ENCODE assay signal across 1 cellular context in the genomic region with DNA sequence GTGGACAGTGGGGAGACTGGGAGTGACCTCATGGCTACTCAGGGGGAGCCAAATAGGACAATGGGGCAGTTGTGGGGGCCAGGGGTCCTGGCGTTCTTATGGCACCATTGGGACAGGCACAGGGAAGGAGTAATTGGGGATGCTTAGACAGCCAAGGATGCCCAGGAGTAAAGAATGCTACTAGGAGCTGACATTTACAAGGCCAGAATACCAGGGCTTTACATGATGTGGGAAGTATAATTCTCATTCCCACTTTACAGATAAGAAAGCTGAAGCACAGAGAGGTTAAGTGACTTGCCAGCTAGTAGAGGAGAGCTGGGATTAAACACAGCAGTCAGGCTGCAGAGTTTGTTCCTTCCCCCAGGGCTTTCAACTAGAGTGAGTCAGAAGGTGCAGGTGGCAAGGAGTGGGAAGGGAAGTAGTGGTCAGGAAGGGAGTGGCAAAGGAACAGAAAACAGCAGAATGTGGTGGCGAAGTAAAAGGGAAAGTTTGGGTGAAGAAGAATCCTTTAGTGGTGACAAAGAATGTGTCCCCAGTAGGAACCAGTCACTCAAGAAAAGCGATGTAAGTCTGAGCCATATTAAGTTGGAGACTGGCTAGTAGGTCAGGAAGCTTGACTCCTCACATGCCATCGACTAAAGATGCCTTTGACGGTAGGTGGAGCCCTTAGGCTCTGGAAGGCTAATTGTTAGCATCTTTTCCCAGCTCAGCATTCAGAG.
TF ChIP-seq lines count a peak whose summit lies in the region.

No MANE protein-coding gene starts in this region.

TF ChIP-seq in HEK293, 187 proteins besides CTCF, POLR2A, EP300 and RAD21 (continued from another document and continues in another):
- TF ChIP-seq, protein P1, sequence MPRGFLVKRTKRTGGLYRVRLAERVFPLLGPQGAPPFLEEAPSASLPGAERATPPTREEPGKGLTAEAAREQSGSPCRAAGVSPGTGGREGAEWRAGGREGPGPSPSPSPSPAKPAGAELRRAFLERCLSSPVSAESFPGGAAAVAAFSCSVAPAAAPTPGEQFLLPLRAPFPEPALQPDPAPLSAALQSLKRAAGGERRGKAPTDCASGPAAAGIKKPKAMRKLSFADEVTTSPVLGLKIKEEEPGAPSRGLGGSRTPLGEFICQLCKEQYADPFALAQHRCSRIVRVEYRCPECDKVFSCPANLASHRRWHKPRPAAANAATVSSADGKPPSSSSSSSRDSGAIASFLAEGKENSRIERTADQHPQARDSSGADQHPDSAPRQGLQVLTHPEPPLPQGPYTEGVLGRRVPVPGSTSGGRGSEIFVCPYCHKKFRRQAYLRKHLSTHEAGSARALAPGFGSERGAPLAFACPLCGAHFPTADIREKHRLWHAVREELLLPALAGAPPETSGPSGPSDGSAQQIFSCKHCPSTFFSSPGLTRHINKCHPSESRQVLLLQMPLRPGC (tag by site-specific recombination; IDR thresholded peaks at IDR 0.05) = no peak
- TF ChIP-seq ZNF555 (tag by site-specific recombination; conservative IDR thresholded peaks at IDR 0.05) (no peak), ZSCAN16 (tag by site-specific recombination; IDR thresholded peaks at IDR 0.05) (no peak), ZNF292 (tag by site-specific recombination; IDR thresholded peaks at IDR 0.05; ENCODE audit: borderline replicate concordance, low read depth) (no peak), GLIS1 (tag by site-specific recombination; IDR thresholded peaks at IDR 0.05) (no peak), ZNF624 (tag by site-specific recombination; IDR thresholded peaks at IDR 0.05) (no peak), ZNF335 (tag by site-specific recombination; conservative IDR thresholded peaks at IDR 0.05) (no peak), SCRT1 (tag by site-specific recombination; IDR thresholded peaks at IDR 0.05; ENCODE audit: borderline replicate concordance) (no peak), SP7 (tag by site-specific recombination; IDR thresholded peaks at IDR 0.05) (no peak; the same call in 1 of the 2 replicates), ZNF768 (tag by site-specific recombination; IDR thresholded peaks at IDR 0.05) (no peak), ZNF223 (tag by site-specific recombination; IDR thresholded peaks at IDR 0.05) (no peak), OVOL3 (tag by site-specific recombination; IDR thresholded peaks at IDR 0.05) (no peak), PRDM1 (tag by site-specific recombination; IDR thresholded peaks at IDR 0.05) (peak; percentile 63), ZNF664 (tag by site-specific recombination; IDR thresholded peaks at IDR 0.05) (no peak), ZFP41 (tag by site-specific recombination; IDR thresholded peaks at IDR 0.05; ENCODE audit: borderline replicate concordance) (no peak), ZNF214 (tag by site-specific recombination; IDR thresholded peaks at IDR 0.05; ENCODE audit: borderline replicate concordance) (no peak), ZNF621 (tag by site-specific recombination; IDR thresholded peaks at IDR 0.05) (no peak), ZNF560 (tag by site-specific recombination; IDR thresholded peaks at IDR 0.05; ENCODE audit: borderline replicate concordance) (no peak), ZSCAN30 (tag by site-specific recombination; IDR thresholded peaks at IDR 0.05) (no peak), TCF7L2 (IDR thresholded peaks at IDR 0.05; ENCODE audit: borderline replicate concordance, low read depth, low read length) (no peak), ZNF2 (tag by site-specific recombination; IDR thresholded peaks at IDR 0.05) (0 out of 2 replicates have a peak, but pooled peaks have one; percentile 21), ZNF792 (tag by site-specific recombination; IDR thresholded peaks at IDR 0.05) (no peak), ZNF623 (tag by site-specific recombination; IDR thresholded peaks at IDR 0.05) (no peak), ZNF654 (tag by site-specific recombination; IDR thresholded peaks at IDR 0.05; ENCODE audit: low read depth) (peak; percentile 63), ZNF391 (tag by site-specific recombination; IDR thresholded peaks at IDR 0.05; ENCODE audit: borderline replicate concordance, low read depth) (no peak), MZF1 (tag by site-specific recombination; IDR thresholded peaks at IDR 0.05; ENCODE audit: borderline replicate concordance) (no peak), ZNF707 (tag by site-specific recombination; IDR thresholded peaks at IDR 0.05) (no peak), ZEB2 (tag by site-specific recombination; IDR thresholded peaks at IDR 0.05) (no peak), EGR2 (tag by site-specific recombination; IDR thresholded peaks at IDR 0.05; ENCODE audit: low read depth) (peak; percentile 61), ZNF416 (tag by site-specific recombination; IDR thresholded peaks at IDR 0.05) (no peak), ZNF366 (tag by site-specific recombination; conservative IDR thresholded peaks at IDR 0.05) (no peak), ZNF837 (tag by site-specific recombination; IDR thresholded peaks at IDR 0.05) (no peak), ZNF561 (tag by site-specific recombination; IDR thresholded peaks at IDR 0.05; ENCODE audit: borderline replicate concordance) (no peak)
- TF ChIP-seq, protein P2, sequence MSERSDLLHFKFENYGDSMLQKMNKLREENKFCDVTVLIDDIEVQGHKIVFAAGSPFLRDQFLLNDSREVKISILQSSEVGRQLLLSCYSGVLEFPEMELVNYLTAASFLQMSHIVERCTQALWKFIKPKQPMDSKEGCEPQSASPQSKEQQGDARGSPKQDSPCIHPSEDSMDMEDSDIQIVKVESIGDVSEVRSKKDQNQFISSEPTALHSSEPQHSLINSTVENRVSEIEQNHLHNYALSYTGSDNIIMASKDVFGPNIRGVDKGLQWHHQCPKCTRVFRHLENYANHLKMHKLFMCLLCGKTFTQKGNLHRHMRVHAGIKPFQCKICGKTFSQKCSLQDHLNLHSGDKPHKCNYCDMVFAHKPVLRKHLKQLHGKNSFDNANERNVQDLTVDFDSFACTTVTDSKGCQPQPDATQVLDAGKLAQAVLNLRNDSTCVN (tag by site-specific recombination; optimal IDR thresholded peaks at IDR 0.05) = no peak
- TF ChIP-seq, protein P3, sequence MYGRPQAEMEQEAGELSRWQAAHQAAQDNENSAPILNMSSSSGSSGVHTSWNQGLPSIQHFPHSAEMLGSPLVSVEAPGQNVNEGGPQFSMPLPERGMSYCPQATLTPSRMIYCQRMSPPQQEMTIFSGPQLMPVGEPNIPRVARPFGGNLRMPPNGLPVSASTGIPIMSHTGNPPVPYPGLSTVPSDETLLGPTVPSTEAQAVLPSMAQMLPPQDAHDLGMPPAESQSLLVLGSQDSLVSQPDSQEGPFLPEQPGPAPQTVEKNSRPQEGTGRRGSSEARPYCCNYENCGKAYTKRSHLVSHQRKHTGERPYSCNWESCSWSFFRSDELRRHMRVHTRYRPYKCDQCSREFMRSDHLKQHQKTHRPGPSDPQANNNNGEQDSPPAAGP (tag by site-specific recombination; IDR thresholded peaks at IDR 0.05) = no peak
- TF ChIP-seq, protein P4, sequence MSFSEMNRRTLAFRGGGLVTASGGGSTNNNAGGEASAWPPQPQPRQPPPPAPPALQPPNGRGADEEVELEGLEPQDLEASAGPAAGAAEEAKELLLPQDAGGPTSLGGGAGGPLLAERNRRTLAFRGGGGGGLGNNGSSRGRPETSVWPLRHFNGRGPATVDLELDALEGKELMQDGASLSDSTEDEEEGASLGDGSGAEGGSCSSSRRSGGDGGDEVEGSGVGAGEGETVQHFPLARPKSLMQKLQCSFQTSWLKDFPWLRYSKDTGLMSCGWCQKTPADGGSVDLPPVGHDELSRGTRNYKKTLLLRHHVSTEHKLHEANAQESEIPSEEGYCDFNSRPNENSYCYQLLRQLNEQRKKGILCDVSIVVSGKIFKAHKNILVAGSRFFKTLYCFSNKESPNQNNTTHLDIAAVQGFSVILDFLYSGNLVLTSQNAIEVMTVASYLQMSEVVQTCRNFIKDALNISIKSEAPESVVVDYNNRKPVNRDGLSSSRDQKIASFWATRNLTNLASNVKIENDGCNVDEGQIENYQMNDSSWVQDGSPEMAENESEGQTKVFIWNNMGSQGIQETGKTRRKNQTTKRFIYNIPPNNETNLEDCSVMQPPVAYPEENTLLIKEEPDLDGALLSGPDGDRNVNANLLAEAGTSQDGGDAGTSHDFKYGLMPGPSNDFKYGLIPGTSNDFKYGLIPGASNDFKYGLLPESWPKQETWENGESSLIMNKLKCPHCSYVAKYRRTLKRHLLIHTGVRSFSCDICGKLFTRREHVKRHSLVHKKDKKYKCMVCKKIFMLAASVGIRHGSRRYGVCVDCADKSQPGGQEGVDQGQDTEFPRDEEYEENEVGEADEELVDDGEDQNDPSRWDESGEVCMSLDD (tag by site-specific recombination; IDR thresholded peaks at IDR 0.05) = no peak
- TF ChIP-seq, protein P5, sequence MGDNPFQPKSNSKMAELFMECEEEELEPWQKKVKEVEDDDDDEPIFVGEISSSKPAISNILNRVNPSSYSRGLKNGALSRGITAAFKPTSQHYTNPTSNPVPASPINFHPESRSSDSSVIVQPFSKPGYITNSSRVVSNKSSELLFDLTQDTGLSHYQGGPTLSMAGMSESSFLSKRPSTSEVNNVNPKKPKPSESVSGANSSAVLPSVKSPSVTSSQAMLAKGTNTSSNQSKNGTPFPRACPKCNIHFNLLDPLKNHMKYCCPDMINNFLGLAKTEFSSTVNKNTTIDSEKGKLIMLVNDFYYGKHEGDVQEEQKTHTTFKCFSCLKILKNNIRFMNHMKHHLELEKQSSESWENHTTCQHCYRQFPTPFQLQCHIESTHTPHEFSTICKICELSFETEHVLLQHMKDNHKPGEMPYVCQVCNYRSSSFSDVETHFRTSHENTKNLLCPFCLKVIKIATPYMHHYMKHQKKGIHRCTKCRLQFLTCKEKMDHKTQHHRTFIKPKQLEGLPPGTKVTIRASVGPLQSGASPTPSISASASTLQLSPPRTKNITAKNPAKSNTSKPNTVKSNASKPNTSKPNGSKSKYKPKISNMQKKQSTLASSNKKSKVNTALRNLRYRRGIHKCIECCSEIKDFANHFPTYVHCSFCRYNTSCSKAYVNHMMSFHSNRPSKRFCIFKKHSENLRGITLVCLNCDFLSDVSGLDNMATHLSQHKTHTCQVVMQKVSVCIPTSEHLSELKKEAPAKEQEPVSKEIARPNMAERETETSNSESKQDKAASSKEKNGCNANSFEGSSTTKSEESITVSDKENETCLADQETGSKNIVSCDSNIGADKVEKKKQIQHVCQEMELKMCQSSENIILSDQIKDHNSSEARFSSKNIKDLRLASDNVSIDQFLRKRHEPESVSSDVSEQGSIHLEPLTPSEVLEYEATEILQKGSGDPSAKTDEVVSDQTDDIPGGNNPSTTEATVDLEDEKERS (tag by site-specific recombination; IDR thresholded peaks at IDR 0.05) = no peak
- TF ChIP-seq, protein P6, sequence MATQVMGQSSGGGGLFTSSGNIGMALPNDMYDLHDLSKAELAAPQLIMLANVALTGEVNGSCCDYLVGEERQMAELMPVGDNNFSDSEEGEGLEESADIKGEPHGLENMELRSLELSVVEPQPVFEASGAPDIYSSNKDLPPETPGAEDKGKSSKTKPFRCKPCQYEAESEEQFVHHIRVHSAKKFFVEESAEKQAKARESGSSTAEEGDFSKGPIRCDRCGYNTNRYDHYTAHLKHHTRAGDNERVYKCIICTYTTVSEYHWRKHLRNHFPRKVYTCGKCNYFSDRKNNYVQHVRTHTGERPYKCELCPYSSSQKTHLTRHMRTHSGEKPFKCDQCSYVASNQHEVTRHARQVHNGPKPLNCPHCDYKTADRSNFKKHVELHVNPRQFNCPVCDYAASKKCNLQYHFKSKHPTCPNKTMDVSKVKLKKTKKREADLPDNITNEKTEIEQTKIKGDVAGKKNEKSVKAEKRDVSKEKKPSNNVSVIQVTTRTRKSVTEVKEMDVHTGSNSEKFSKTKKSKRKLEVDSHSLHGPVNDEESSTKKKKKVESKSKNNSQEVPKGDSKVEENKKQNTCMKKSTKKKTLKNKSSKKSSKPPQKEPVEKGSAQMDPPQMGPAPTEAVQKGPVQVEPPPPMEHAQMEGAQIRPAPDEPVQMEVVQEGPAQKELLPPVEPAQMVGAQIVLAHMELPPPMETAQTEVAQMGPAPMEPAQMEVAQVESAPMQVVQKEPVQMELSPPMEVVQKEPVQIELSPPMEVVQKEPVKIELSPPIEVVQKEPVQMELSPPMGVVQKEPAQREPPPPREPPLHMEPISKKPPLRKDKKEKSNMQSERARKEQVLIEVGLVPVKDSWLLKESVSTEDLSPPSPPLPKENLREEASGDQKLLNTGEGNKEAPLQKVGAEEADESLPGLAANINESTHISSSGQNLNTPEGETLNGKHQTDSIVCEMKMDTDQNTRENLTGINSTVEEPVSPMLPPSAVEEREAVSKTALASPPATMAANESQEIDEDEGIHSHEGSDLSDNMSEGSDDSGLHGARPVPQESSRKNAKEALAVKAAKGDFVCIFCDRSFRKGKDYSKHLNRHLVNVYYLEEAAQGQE (tag by site-specific recombination; IDR thresholded peaks at IDR 0.05) = no peak
- TF ChIP-seq, protein P7, sequence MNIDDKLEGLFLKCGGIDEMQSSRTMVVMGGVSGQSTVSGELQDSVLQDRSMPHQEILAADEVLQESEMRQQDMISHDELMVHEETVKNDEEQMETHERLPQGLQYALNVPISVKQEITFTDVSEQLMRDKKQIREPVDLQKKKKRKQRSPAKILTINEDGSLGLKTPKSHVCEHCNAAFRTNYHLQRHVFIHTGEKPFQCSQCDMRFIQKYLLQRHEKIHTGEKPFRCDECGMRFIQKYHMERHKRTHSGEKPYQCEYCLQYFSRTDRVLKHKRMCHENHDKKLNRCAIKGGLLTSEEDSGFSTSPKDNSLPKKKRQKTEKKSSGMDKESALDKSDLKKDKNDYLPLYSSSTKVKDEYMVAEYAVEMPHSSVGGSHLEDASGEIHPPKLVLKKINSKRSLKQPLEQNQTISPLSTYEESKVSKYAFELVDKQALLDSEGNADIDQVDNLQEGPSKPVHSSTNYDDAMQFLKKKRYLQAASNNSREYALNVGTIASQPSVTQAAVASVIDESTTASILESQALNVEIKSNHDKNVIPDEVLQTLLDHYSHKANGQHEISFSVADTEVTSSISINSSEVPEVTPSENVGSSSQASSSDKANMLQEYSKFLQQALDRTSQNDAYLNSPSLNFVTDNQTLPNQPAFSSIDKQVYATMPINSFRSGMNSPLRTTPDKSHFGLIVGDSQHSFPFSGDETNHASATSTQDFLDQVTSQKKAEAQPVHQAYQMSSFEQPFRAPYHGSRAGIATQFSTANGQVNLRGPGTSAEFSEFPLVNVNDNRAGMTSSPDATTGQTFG (tag by site-specific recombination; IDR thresholded peaks at IDR 0.05; ENCODE audit: borderline replicate concordance) = no peak
- TF ChIP-seq, protein P8, sequence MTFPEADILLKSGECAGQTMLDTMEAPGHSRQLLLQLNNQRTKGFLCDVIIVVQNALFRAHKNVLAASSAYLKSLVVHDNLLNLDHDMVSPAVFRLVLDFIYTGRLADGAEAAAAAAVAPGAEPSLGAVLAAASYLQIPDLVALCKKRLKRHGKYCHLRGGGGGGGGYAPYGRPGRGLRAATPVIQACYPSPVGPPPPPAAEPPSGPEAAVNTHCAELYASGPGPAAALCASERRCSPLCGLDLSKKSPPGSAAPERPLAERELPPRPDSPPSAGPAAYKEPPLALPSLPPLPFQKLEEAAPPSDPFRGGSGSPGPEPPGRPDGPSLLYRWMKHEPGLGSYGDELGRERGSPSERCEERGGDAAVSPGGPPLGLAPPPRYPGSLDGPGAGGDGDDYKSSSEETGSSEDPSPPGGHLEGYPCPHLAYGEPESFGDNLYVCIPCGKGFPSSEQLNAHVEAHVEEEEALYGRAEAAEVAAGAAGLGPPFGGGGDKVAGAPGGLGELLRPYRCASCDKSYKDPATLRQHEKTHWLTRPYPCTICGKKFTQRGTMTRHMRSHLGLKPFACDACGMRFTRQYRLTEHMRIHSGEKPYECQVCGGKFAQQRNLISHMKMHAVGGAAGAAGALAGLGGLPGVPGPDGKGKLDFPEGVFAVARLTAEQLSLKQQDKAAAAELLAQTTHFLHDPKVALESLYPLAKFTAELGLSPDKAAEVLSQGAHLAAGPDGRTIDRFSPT (tag by site-specific recombination; IDR thresholded peaks at IDR 0.05) = no peak
